9 cellular contexts compared by ENCODE assay signal in the genomic region with DNA sequence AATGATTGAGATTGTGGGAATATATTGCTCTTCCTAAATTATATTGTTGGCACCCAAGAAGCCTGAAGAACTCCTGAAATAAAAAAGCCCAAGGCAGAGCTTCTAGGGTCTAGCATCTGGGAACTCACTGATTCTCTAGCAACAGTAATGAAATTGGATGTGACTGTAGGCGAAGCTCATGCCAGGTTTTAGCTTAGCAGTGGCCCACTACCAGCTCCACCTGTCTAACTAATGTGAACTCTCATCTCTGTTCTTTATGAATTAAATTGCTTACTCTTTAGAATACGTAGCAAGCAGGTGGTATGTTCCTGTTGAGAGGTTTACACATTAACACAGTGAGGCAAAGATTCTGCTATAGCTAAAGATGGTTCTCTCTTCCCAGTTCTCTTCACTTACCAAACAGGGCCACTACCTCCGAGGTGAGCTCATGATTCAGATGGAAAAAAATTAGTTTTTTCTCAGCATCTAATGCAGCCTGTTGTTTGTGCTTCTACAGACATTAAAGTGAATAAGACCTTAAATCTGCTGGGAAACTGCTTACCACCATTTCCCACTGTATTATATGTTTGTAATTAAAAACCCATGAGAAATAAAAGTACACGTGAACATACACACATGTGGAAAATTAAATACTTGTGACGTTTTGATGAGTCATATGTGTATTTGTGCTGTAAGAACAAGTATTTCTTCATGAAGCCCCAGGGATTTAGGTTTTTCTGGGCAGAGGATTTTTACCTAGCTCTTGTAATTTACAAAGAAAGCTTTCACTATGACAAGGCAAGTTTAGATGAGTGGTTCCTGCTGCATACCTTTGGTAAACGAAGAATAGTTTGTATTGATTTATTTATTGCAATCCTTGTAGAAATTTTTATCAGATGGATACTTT.
DNase-seq lines count a peak whose midpoint lies in the region; ATAC-seq and TF ChIP-seq lines count a peak whose summit lies in the region.
"Had no signal": no experiment of that assay in that cellular context is flagged by ENCODE, and none has a peak within 500 bp of the region (broad histone marks: within the 10 kb centered on the region; RNA-seq: fewer than 3 reads in every experiment).

No MANE protein-coding gene starts in this region.

- no peak for TF ChIP-seq CTCF in AG10803 (conservative IDR thresholded peaks at IDR 0.05; ENCODE audit: low read length)
- TF ChIP-seq CTCF in transverse colon (IDR thresholded peaks at IDR 0.05): no peak

- no peaks in the 10 kb centered on the region for H3K9me3 ChIP-seq in transverse colon

- no peak overlapping the region for H3K27ac ChIP-seq in transverse colon

- in situ Hi-C loops in transverse colon (cut with MboI; ENCODE audit: low pct_ligation_motif_present in 1 of 4, low pct_unique_long_range_greater_than_20kb in 1 of 4, low sequenced_read_pairs in 3 of 4): no loop called here

- TF ChIP-seq EP300 in transverse colon (IDR thresholded peaks at IDR 0.05; ENCODE audit: low read depth): no peak

- H3K4me1 ChIP-seq in transverse colon: peaks cover 0 to 9% (median 3%) of the 10 kb centered on the region in 4 donors

- no peaks in the 10 kb centered on the region for H3K27me3 ChIP-seq in transverse colon

- ATAC-seq in GM19351 (IDR thresholded peaks at IDR 0.05; ENCODE audit: unreplicated experiment): peak; percentile 54
- ATAC-seq in HG03064 (IDR thresholded peaks at IDR 0.05; ENCODE audit: low read depth, unreplicated experiment): peak; percentile 59
- no peak for ATAC-seq in left lobe of liver

- intact Hi-C loops in transverse colon (cut with DNase I; ENCODE audit: low total_unique reads): no loop called here

- peak; percentile 85 for DNase-seq in AG10803 (ENCODE audit: low read depth)
- peak; percentile 35 for DNase-seq in RPMI7951 (ENCODE audit: low read depth)
- DNase-seq in transverse colon: no peak
- no peak for DNase-seq in NOMO-1 treated with DMSO at 0.1 percent for 48 hours (lab: John Stamatoyannopoulos, UW; ENCODE audit: unreplicated experiment)
- no peak for DNase-seq in left lobe of liver (ENCODE audit: low spot score)
- DNase-seq in SW 1271 (lab: John Stamatoyannopoulos, UW): no peak
- DNase-seq: NCI-H1694 treated with DMSO at 0.1 percent for 48 hours had no signal

- 59 to 63% methylated on average over 3 to 6 of the region's 6 CpGs for WGBS in transverse colon (ENCODE audit: low coverage in 1 of 2), 2 donors

- TF ChIP-seq POLR2A in transverse colon (IDR thresholded peaks at IDR 0.05): no peak

- no peak overlapping the region for H3K4me3 ChIP-seq in AG10803 (ENCODE audit: low read length)
- H3K4me3 ChIP-seq in transverse colon: no peak overlapping the region

- no peaks in the 10 kb centered on the region for H3K36me3 ChIP-seq in transverse colon

Comparison
In these comparisons a context has a peak if more than half of its experiments do, and no peak if none do; other contexts are left out.
1. DNase-seq: peak in AG10803 (single experiment) and RPMI7951 (single experiment); none in transverse colon (single experiment), NOMO-1 treated with DMSO at 0.1 percent for 48 hours (single experiment), left lobe of liver (single experiment) and SW 1271 (0 of 2).